Comparison of ENCODE assay signal across 8 cellular contexts in the genomic region with DNA sequence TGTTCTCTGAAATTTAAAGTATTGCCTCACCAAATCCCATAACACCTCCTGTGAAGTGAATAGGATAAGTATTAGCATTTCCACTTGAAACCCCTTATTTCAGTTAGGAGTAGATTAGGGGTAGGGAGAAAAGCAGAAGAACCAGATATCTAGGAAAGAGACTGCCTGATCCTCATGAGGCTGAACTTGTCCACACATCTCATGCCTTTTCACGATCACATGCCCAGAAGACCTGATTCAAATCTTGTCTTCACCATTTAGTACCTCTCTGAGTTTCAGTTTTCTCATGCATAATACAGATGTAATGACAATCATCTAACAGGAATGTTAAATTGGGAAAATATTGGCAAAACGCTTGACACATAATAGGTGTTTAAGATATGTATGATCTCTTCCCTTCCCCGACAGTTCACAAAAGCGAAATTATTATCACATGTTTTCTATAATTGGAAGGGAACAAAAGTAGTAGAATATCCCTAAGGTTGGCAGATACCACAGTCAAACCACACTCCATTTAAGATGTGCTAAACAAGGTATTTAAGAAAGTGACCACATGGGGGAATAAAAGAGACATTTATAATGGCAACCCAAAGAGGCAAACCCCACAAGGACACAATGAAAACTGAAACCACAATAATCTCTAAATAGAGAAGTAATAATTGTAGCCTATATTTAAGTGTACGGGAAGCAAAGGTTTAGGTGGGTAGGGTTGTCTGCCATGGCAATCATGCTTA. TPM values are rescaled to one million over a fixed set of nuclear protein-coding genes. Genes with fewer than 3 reads are reported as not detected.
DNase-seq lines count a peak whose midpoint lies in the region; ATAC-seq and TF ChIP-seq lines count a peak whose summit lies in the region.

No MANE protein-coding gene starts in this region.

- peaks cover 6% of the 10 kb centered on the region for H3K36me3 Mint-ChIP-seq in activated naive CD8-positive, alpha-beta T cell treated with anti-CD3 and anti-CD28 coated beads, Interleukin-2, amount 50 U/mL, for 24 hours (ENCODE audit: low read depth)

- H3K27ac Mint-ChIP-seq in activated naive CD8-positive, alpha-beta T cell treated with anti-CD3 and anti-CD28 coated beads, Interleukin-2, amount 50 U/mL, for 24 hours = no peak overlapping the region

- peak; percentile 54 for DNase-seq in GM13976 (ENCODE audit: low spot score)
- DNase-seq in activated naive CD8-positive, alpha-beta T cell treated with anti-CD3 and anti-CD28 coated beads, Interleukin-2, amount 50 U/mL, for 24 hours = no peak
- DNase-seq in NCI-H1436 (lab: John Stamatoyannopoulos, UW) = no peak
- DNase-seq in central memory CD4-positive, alpha-beta T cell = no peak
- DNase-seq in stomach = no peak
- DNase-seq in colonic mucosa = no peak

- intact Hi-C loops in stomach (cut with DNase I; ENCODE audit: low total_unique reads) = no loop called here
- intact Hi-C loops in colonic mucosa (cut with DNase I) = no loop called here

- H3K4me3 Mint-ChIP-seq in activated naive CD8-positive, alpha-beta T cell treated with anti-CD3 and anti-CD28 coated beads, Interleukin-2, amount 50 U/mL, for 24 hours = no peak overlapping the region

- H3K36me3 ChIP-seq in stomach = no peaks in the 10 kb centered on the region
- no peaks in the 10 kb centered on the region for H3K36me3 ChIP-seq in colonic mucosa

- H3K9me3 ChIP-seq in stomach (no peaks in the 10 kb centered on the region), colonic mucosa (no peaks in the 10 kb centered on the region)

- no peak overlapping the region for H3K9ac ChIP-seq in colonic mucosa (ENCODE audit: low read depth in 2 of 2, low read length in 2 of 2)

- peak; percentile 78 for ATAC-seq in GM21526 (IDR thresholded peaks at IDR 0.05; ENCODE audit: low FRiP score, unreplicated experiment)
- ATAC-seq in activated naive CD8-positive, alpha-beta T cell treated with anti-CD3 and anti-CD28 coated beads, Interleukin-2, amount 50 U/mL, for 24 hours = peak; percentile 16

- in situ Hi-C loops in GM13976 (cut with MboI; ENCODE audit: low sequenced_read_pairs, unreplicated experiment) = loop anchor here (10.0 kb wide), 1 partner anchor 143 kb away; no protein-coding TSS in a partner anchor

- 78 to 89% (median 85%) methylated on average over 5 of the region's 5 CpGs for WGBS in stomach, 5 donors

- TF ChIP-seq RAD21 in Ishikawa (IDR thresholded peaks at IDR 0.05; ENCODE audit: low read depth) = peak; percentile 43

- TF ChIP-seq EP300 in Ishikawa (IDR thresholded peaks at IDR 0.05; ENCODE audit: borderline replicate concordance) = no peak
- TF ChIP-seq EP300 in stomach (IDR thresholded peaks at IDR 0.05) = no peak

- peak overlapping the region in 1 of 5 donors; percentile 2 for H3K27ac ChIP-seq in stomach
- H3K27ac ChIP-seq in colonic mucosa = no peak overlapping the region

- H3K4me1 ChIP-seq in stomach = peaks cover 0 to 10% (median 2%) of the 10 kb centered on the region in 4 donors
- no peaks in the 10 kb centered on the region for H3K4me1 ChIP-seq in colonic mucosa

- no peak for TF ChIP-seq POLR2A in stomach (IDR thresholded peaks at IDR 0.05)

- no peaks in the 10 kb centered on the region for H3K9me3 Mint-ChIP-seq in activated naive CD8-positive, alpha-beta T cell treated with anti-CD3 and anti-CD28 coated beads, Interleukin-2, amount 50 U/mL, for 24 hours

- no peaks in the 10 kb centered on the region for H3K27me3 Mint-ChIP-seq in activated naive CD8-positive, alpha-beta T cell treated with anti-CD3 and anti-CD28 coated beads, Interleukin-2, amount 50 U/mL, for 24 hours

- no peaks in the 10 kb centered on the region for H3K27me3 ChIP-seq in stomach
- H3K27me3 ChIP-seq in colonic mucosa = no peaks in the 10 kb centered on the region

- no peak for TF ChIP-seq CTCF in GM13976 (IDR thresholded peaks at IDR 0.05; ENCODE audit: borderline replicate concordance, control extremely low read depth, extremely low read depth, insufficient read depth, missing control alignments)
- TF ChIP-seq CTCF in stomach (IDR thresholded peaks at IDR 0.05) = no peak
- no peak for TF ChIP-seq CTCF in colonic mucosa (IDR thresholded peaks at IDR 0.05)

- peaks cover 61% of the 10 kb centered on the region for H3K4me1 Mint-ChIP-seq in activated naive CD8-positive, alpha-beta T cell treated with anti-CD3 and anti-CD28 coated beads, Interleukin-2, amount 50 U/mL, for 24 hours

- H3K4me3 ChIP-seq in stomach = no peak overlapping the region
- H3K4me3 ChIP-seq in colonic mucosa = no peak overlapping the region

TF ChIP-seq in Ishikawa, 13 proteins besides CTCF, POLR2A, EP300 and RAD21:
- TF ChIP-seq, protein P1, sequence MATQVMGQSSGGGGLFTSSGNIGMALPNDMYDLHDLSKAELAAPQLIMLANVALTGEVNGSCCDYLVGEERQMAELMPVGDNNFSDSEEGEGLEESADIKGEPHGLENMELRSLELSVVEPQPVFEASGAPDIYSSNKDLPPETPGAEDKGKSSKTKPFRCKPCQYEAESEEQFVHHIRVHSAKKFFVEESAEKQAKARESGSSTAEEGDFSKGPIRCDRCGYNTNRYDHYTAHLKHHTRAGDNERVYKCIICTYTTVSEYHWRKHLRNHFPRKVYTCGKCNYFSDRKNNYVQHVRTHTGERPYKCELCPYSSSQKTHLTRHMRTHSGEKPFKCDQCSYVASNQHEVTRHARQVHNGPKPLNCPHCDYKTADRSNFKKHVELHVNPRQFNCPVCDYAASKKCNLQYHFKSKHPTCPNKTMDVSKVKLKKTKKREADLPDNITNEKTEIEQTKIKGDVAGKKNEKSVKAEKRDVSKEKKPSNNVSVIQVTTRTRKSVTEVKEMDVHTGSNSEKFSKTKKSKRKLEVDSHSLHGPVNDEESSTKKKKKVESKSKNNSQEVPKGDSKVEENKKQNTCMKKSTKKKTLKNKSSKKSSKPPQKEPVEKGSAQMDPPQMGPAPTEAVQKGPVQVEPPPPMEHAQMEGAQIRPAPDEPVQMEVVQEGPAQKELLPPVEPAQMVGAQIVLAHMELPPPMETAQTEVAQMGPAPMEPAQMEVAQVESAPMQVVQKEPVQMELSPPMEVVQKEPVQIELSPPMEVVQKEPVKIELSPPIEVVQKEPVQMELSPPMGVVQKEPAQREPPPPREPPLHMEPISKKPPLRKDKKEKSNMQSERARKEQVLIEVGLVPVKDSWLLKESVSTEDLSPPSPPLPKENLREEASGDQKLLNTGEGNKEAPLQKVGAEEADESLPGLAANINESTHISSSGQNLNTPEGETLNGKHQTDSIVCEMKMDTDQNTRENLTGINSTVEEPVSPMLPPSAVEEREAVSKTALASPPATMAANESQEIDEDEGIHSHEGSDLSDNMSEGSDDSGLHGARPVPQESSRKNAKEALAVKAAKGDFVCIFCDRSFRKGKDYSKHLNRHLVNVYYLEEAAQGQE (IDR thresholded peaks at IDR 0.05; ENCODE audit: low read depth) = no peak
- TF ChIP-seq TEAD4 (IDR thresholded peaks at IDR 0.05) (no peak), NFIC (IDR thresholded peaks at IDR 0.05) (no peak), YY1 (IDR thresholded peaks at IDR 0.05; ENCODE audit: low read depth) (no peak), TCF12 (IDR thresholded peaks at IDR 0.05; ENCODE audit: low read depth) (no peak), CEBPB (IDR thresholded peaks at IDR 0.05) (no peak), ZBTB7A (IDR thresholded peaks at IDR 0.05; ENCODE audit: low read depth) (no peak), FOXM1 (IDR thresholded peaks at IDR 0.05; ENCODE audit: borderline replicate concordance, low read depth) (no peak), EGR1 (IDR thresholded peaks at IDR 0.05) (no peak), CREB1 (IDR thresholded peaks at IDR 0.05; ENCODE audit: low read depth) (no peak), TAF1 (IDR thresholded peaks at IDR 0.05; ENCODE audit: low read depth) (no peak)
- TF ChIP-seq, protein P2, sequence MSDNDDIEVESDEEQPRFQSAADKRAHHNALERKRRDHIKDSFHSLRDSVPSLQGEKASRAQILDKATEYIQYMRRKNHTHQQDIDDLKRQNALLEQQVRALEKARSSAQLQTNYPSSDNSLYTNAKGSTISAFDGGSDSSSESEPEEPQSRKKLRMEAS (IDR thresholded peaks at IDR 0.05) = no peak
- TF ChIP-seq, protein P3, sequence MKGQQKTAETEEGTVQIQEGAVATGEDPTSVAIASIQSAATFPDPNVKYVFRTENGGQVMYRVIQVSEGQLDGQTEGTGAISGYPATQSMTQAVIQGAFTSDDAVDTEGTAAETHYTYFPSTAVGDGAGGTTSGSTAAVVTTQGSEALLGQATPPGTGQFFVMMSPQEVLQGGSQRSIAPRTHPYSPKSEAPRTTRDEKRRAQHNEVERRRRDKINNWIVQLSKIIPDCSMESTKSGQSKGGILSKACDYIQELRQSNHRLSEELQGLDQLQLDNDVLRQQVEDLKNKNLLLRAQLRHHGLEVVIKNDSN (IDR thresholded peaks at IDR 0.05) = no peak

RNA-seq across cellular contexts. Expression of a gene that starts 25.2 kb away (rescaled TPM):
- total RNA-seq in stomach (10 to 100 TPM in 2 of 5 donors, 1 to 10 TPM in 3; 1.2 to 34.4 (median 1.7) TPM), colonic mucosa (1 to 10 TPM; 5.4 to 8.7 TPM)
- under 1 TPM; 0.37 to 0.61 (median 0.38) TPM for polyA plus RNA-seq in stomach
